In genomic region chr14:22748188-22748587, GRCh38 we compare ENCODE assay signal across 1 cellular context.
TF ChIP-seq lines count a peak whose summit lies in the region.

No MANE protein-coding gene starts in this region.

TF ChIP-seq in GM23338, 12 proteins besides CTCF, POLR2A, EP300 and RAD21 (continued from another document):
- TF ChIP-seq ZNF462 (CRISPR knock-in tag; IDR thresholded peaks at IDR 0.05) (no peak), REST (IDR thresholded peaks at IDR 0.05; ENCODE audit: unreplicated experiment) (no peak), ETS1 (IDR thresholded peaks at IDR 0.05) (no peak), ZNF331 (CRISPR knock-in tag; IDR thresholded peaks at IDR 0.05; ENCODE audit: low read depth) (no peak), ZNF114 (CRISPR knock-in tag; IDR thresholded peaks at IDR 0.05) (no peak), NANOG (IDR thresholded peaks at IDR 0.05; ENCODE audit: borderline replicate concordance) (no peak)
TF ChIP-seq in GM23338: peak in this region for 0.
